ENCODE assay signal across 17 cellular contexts in genomic region chr15:39885099-39885777, GRCh38.
"Had no signal": no experiment of that assay in that cellular context is flagged by ENCODE, and none has a peak within 500 bp of the region (broad histone marks: within the 10 kb centered on the region; RNA-seq: fewer than 3 reads in every experiment).

No MANE protein-coding gene starts in this region.

- H3K4me3 Mint-ChIP-seq: activated naive CD8-positive, alpha-beta T cell treated with anti-CD3 and anti-CD28 coated beads, Interleukin-2, amount 10 ng/mL, durations not matched to agents 7 days and 5 days; endodermal cell; neural crest cell; stimulated activated effector memory CD8-positive, alpha-beta T cell treated with anti-CD3 and anti-CD28 coated beads, Interleukin-12 subunit alpha, Interleukin-12 subunit beta, amount 100 ng/mL, for 72 hours; T-cell had no signal

- H3K36me3 ChIP-seq: ovary, thoracic aorta had no signal

- FAIRE-seq: urothelium cell line had no signal

- H3K27ac ChIP-seq: ovary, thoracic aorta had no signal

- H3K9me3 Mint-ChIP-seq: activated naive CD8-positive, alpha-beta T cell treated with anti-CD3 and anti-CD28 coated beads, Interleukin-2, amount 10 ng/mL, durations not matched to agents 7 days and 5 days; endodermal cell; neural crest cell; stimulated activated effector memory CD8-positive, alpha-beta T cell treated with anti-CD3 and anti-CD28 coated beads, Interleukin-12 subunit alpha, Interleukin-12 subunit beta, amount 100 ng/mL, for 72 hours; T-cell had no signal

- H3K27ac Mint-ChIP-seq: activated naive CD8-positive, alpha-beta T cell treated with anti-CD3 and anti-CD28 coated beads, Interleukin-2, amount 10 ng/mL, durations not matched to agents 7 days and 5 days; stimulated activated effector memory CD8-positive, alpha-beta T cell treated with anti-CD3 and anti-CD28 coated beads, Interleukin-12 subunit alpha, Interleukin-12 subunit beta, amount 100 ng/mL, for 72 hours; T-cell had no signal

- H3K27me3 ChIP-seq: ovary had no signal

- H3K9me3 ChIP-seq: ovary, thoracic aorta had no signal

- H3K36me3 Mint-ChIP-seq: activated naive CD8-positive, alpha-beta T cell treated with anti-CD3 and anti-CD28 coated beads, Interleukin-2, amount 10 ng/mL, durations not matched to agents 7 days and 5 days; stimulated activated effector memory CD8-positive, alpha-beta T cell treated with anti-CD3 and anti-CD28 coated beads, Interleukin-12 subunit alpha, Interleukin-12 subunit beta, amount 100 ng/mL, for 72 hours; T-cell had no signal

- H3K4me3 ChIP-seq: ovary, thoracic aorta had no signal

- DNase-seq: activated naive CD4-positive, alpha-beta T cell; activated naive CD8-positive, alpha-beta T cell treated with anti-CD3 and anti-CD28 coated beads, Interleukin-2, amount 10 ng/mL, durations not matched to agents 7 days and 5 days; aorta; dermis blood vessel endothelial cell; endodermal cell; left cardiac atrium; ovary; stimulated activated CD4-positive, alpha-beta T cell treated with anti-CD3 and anti-CD28 coated beads, Interleukin-12 subunit alpha, Interleukin-12 subunit beta, amount 100 ng/mL, for 4 hours; stimulated activated CD4-positive, alpha-beta T cell treated with anti-CD3 and anti-CD28 coated beads, Interleukin-2, amount 100 ng/mL, for 24 hours; T-cell; T-helper 9 cell had no signal

- H3K4me1 Mint-ChIP-seq: activated naive CD8-positive, alpha-beta T cell treated with anti-CD3 and anti-CD28 coated beads, Interleukin-2, amount 10 ng/mL, durations not matched to agents 7 days and 5 days; neural crest cell; stimulated activated effector memory CD8-positive, alpha-beta T cell treated with anti-CD3 and anti-CD28 coated beads, Interleukin-12 subunit alpha, Interleukin-12 subunit beta, amount 100 ng/mL, for 72 hours; T-cell had no signal

- ATAC-seq: activated CD4-positive, CD25-positive, alpha-beta regulatory T cell treated with anti-CD3 and anti-CD28 coated beads, Interleukin-2, amount 50 U/mL, for 24 hours; esophagus mucosa; stimulated activated effector memory CD8-positive, alpha-beta T cell treated with anti-CD3 and anti-CD28 coated beads, Interleukin-12 subunit alpha, Interleukin-12 subunit beta, amount 100 ng/mL, for 72 hours; T-cell had no signal
